In the genomic region with DNA sequence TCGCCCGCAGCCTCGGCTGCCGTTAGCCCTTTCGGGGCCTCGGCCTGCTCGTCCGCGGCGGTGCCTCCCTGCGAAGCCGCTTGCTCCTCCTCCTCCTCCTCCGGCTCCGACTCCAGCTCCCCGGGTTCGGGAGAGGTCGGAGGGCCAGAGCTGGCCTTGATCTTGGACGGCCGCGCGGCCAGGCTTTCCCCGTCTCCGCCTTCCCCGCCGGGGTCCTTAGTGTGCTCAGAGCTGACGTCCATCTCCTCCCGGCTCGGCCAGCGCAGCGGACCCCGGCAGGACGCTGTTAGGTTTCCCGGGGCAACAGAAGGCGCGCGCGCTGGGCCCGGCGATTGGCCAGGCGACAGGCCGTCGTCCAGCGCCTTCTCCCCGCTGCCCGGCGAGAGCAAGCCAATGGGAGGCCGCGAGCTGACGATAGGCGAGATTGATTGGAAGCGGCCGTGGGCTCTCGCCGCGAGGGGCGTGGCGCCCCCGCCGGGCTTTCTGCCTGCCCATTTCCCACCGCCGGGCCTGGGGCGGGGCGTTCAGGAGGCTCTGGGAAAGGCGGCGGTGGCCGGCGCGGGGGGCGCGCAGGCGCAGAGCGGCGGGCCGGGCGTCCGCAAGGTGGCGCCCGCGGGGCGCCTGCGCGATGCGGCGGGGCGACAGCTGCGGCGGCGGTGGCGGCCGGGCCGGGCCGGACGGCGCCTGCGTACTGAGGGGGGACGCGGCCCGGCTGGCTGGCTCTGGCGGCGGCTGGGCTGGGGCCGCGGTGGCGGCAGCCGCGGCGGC, we compare ENCODE assay signal across 8 cellular contexts.
A peak's percentile ranks its signal among the peaks of the same experiment; 100 is the strongest.
DNase-seq lines count a peak whose midpoint lies in the region; ATAC-seq lines count a peak whose summit lies in the region.

TSS of gene TADA2B (plus strand) at position 676 of the 768 bp plus-strand sequence. CDS start 208 bp downstream, outside the sequence.

- ATAC-seq in GM19035 (IDR thresholded peaks at IDR 0.05; ENCODE audit: unreplicated experiment) = peak; percentile 78
- ATAC-seq in HG03354 (IDR thresholded peaks at IDR 0.05; ENCODE audit: poor library complexity, severe bottlenecking, unreplicated experiment) = peak; percentile 83
- peak; percentile 88 to 89 for ATAC-seq in activated CD4-positive, CD25-positive, alpha-beta regulatory T cell treated with anti-CD3 and anti-CD28 coated beads, Interleukin-2, amount 50 U/mL, for 24 hours

- peak; percentile 100 for DNase-seq in AG20443 (ENCODE audit: low spot score)
- DNase-seq in NCI-H446 (lab: John Stamatoyannopoulos, UW) = peak; percentile 74 to 96
- DNase-seq in cerebellar cortex (ENCODE audit: low spot score) = peak; percentile 97
- DNase-seq in islet precursor cell = peak; percentile 99
- peak; percentile 77 to 94 (median 90) for DNase-seq in stimulated activated CD4-positive, alpha-beta T cell treated with anti-CD3 and anti-CD28 coated beads, Interleukin-12 subunit alpha, Interleukin-12 subunit beta, amount 100 ng/mL, for 48 hours (ENCODE audit: low read depth in 2 of 3, low spot score in 1 of 3)

Comparison
In these comparisons a context has a peak if more than half of its experiments do, and no peak if none do; other contexts are left out.
1. Peak in every context shown above with its lines: DNase-seq and ATAC-seq.